19 cellular contexts compared by ENCODE assay signal in genomic region chr18:6743988-6744387, GRCh38. TPM values are rescaled to one million over a fixed set of nuclear protein-coding genes. Genes with fewer than 3 reads are reported as not detected.
"Had no signal": no experiment of that assay in that cellular context is flagged by ENCODE, and none has a peak within 500 bp of the region (broad histone marks: within the 10 kb centered on the region; RNA-seq: fewer than 3 reads in every experiment).

No MANE protein-coding gene starts in this region.

- H3K9me3 Mint-ChIP-seq: activated T-helper 1 cell treated with anti-CD3 and anti-CD28 coated beads, Interleukin-12 subunit alpha, Interleukin-12 subunit beta, Interleukin-2, Interleukin-4 antibody, amounts not matched to agents 30 ng/mL and 10 ng/mL and 1 ng/mL, durations not matched to agents 14 hours and 24 hours and 36 hours; T-helper 2 cell treated with Interferon-gamma antibody and Interleukin-4, amounts not matched to agents 5 μg/mL and 100 μg/mL, for 36 hours had no signal

- H3K4me1 Mint-ChIP-seq: activated naive CD8-positive, alpha-beta T cell treated with anti-CD3 and anti-CD28 coated beads, Interleukin-2, amount 50 U/mL, for 24 hours; naive thymus-derived CD8-positive, alpha-beta T cell had no signal

- H3K27me3 Mint-ChIP-seq: activated naive CD8-positive, alpha-beta T cell treated with anti-CD3 and anti-CD28 coated beads, Interleukin-2, amount 50 U/mL, for 24 hours; progenitor cell of endocrine pancreas had no signal

- DNase-seq: activated CD4-positive, alpha-beta T cell treated with anti-CD3 and anti-CD28 coated beads for 1 hour; activated CD4-positive, alpha-beta T cell treated with anti-CD3 and anti-CD28 coated beads, Interleukin-2, amount 50 U/mL, for 1 hour; activated CD8-positive, alpha-beta T cell treated with anti-CD3 and anti-CD28 coated beads, Interleukin-2, amount 10 ng/mL, durations not matched to agents 7 days and 5 days; activated gamma-delta T cell; activated naive CD4-positive, alpha-beta T cell treated with anti-CD3 and anti-CD28 coated beads, Interleukin-2, amount 50 U/mL, for 16 hours; activated naive CD8-positive, alpha-beta T cell treated with anti-CD3 and anti-CD28 coated beads, Interleukin-2, amount 50 U/mL, for 24 hours; body of pancreas; foreskin fibroblast; kidney; naive thymus-derived CD8-positive, alpha-beta T cell; stimulated activated CD4-positive, alpha-beta T cell treated with anti-CD3 and anti-CD28 coated beads, Interleukin-4, amount 100 ng/mL, for 24 hours; stimulated activated naive CD8-positive, alpha-beta T cell treated with anti-CD3 and anti-CD28 coated beads, Interleukin-15, Interleukin-2, amounts not matched to agents 100 U/mL and 50 U/mL, for 24 hours; WERI-Rb-1 had no signal

- H3K27ac Mint-ChIP-seq: activated CD8-positive, alpha-beta T cell treated with anti-CD3 and anti-CD28 coated beads, Interleukin-2, amount 10 ng/mL, durations not matched to agents 7 days and 5 days; activated naive CD8-positive, alpha-beta T cell treated with anti-CD3 and anti-CD28 coated beads, Interleukin-2, amount 50 U/mL, for 24 hours; activated T-helper 1 cell treated with anti-CD3 and anti-CD28 coated beads, Interleukin-12 subunit alpha, Interleukin-12 subunit beta, Interleukin-2, Interleukin-4 antibody, amounts not matched to agents 30 ng/mL and 10 ng/mL and 1 ng/mL, durations not matched to agents 14 hours and 24 hours and 36 hours; naive thymus-derived CD8-positive, alpha-beta T cell; progenitor cell of endocrine pancreas; T-helper 2 cell treated with Interferon-gamma antibody and Interleukin-4, amounts not matched to agents 5 μg/mL and 100 μg/mL, for 36 hours had no signal

- H3K4me3 ChIP-seq: body of pancreas, cardiac muscle cell, lung had no signal

- ATAC-seq: activated CD8-positive, alpha-beta T cell treated with anti-CD3 and anti-CD28 coated beads, Interleukin-2, amount 10 ng/mL, durations not matched to agents 7 days and 5 days; activated naive CD8-positive, alpha-beta T cell treated with anti-CD3 and anti-CD28 coated beads, Interleukin-2, amount 50 U/mL, for 24 hours; body of pancreas; left lobe of liver; naive thymus-derived CD8-positive, alpha-beta T cell; stimulated activated naive CD8-positive, alpha-beta T cell treated with anti-CD3 and anti-CD28 coated beads, Interleukin-15, Interleukin-2, amounts not matched to agents 100 U/mL and 50 U/mL, for 24 hours had no signal

- H3K27me3 ChIP-seq: body of pancreas, cardiac muscle cell had no signal

- H3K27ac ChIP-seq: body of pancreas, cardiac muscle cell, WERI-Rb-1 had no signal

- H3K36me3 ChIP-seq: cardiac muscle cell, WERI-Rb-1 had no signal

- H3K36me3 Mint-ChIP-seq: naive thymus-derived CD8-positive, alpha-beta T cell had no signal

- H3K4me3 Mint-ChIP-seq: activated CD8-positive, alpha-beta T cell treated with anti-CD3 and anti-CD28 coated beads, Interleukin-2, amount 10 ng/mL, durations not matched to agents 7 days and 5 days; activated naive CD8-positive, alpha-beta T cell treated with anti-CD3 and anti-CD28 coated beads, Interleukin-2, amount 50 U/mL, for 24 hours; activated T-helper 1 cell treated with anti-CD3 and anti-CD28 coated beads, Interleukin-12 subunit alpha, Interleukin-12 subunit beta, Interleukin-2, Interleukin-4 antibody, amounts not matched to agents 30 ng/mL and 10 ng/mL and 1 ng/mL, durations not matched to agents 14 hours and 24 hours and 36 hours; naive thymus-derived CD8-positive, alpha-beta T cell; T-helper 2 cell treated with Interferon-gamma antibody and Interleukin-4, amounts not matched to agents 5 μg/mL and 100 μg/mL, for 36 hours had no signal

- H3K9me3 ChIP-seq: body of pancreas had no signal

RNA-seq across cellular contexts. Expression of gene ARHGAP28, which starts 14.5 kb away (rescaled TPM):
- total RNA-seq: activated CD8-positive, alpha-beta T cell treated with anti-CD3 and anti-CD28 coated beads, Interleukin-2, amount 10 ng/mL, durations not matched to agents 7 days and 5 days; activated T-helper 1 cell treated with anti-CD3 and anti-CD28 coated beads, Interleukin-12 subunit alpha, Interleukin-12 subunit beta, Interleukin-2, Interleukin-4 antibody, amounts not matched to agents 30 ng/mL and 10 ng/mL and 1 ng/mL, durations not matched to agents 14 hours and 24 hours and 36 hours; naive thymus-derived CD8-positive, alpha-beta T cell had no signal
